13 cellular contexts compared by ENCODE assay signal in the genomic region with DNA sequence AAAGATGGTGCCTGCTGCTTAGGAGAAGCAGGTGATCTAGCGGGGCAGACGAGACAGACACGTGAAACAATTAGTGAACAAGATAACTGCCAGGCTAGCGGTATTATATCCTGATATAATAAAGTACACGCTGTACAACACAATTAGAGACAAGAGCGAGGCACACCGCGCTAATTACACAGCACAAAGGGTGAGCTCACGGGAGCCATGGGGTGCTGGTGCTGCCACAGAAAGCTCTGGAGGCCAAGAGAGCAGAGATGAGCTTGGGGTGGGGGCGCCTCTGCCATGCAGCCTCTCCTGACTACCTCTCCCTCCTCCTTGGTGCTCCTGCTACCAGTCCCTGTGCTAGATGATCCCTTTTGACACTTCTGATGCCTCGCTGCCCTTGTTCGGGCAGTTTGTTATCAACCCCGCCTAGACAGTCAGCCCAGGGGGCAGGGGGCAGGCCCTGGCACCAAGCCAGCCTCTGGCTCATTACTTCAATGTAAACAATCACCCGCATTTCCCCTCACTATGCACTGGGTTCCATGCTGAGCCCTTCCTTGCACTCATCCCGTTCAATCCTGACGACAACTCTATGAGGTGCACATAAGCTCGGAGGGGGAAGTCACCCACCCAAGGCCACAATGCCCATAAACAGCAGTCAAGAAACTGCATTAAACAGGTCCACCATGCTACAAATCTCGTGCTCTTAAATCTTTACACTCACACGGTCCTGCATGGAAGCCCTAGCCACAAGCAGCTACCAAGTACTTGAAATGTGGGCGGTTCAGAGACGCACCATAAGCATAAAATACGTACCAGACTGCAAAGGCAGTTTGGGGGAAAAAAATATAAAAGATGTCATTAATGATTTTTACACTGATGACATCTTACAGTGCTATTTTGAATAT.
DNase-seq lines count a peak whose midpoint lies in the region; ATAC-seq and TF ChIP-seq lines count a peak whose summit lies in the region.
"Had no signal": no experiment of that assay in that cellular context is flagged by ENCODE, and none has a peak within 500 bp of the region (broad histone marks: within the 10 kb centered on the region; RNA-seq: fewer than 3 reads in every experiment).

No MANE protein-coding gene starts in this region.

- no peak for DNase-seq in left ventricle myocardium superior
- no peak for DNase-seq in right atrium auricular region (ENCODE audit: low spot score)
- peak; percentile 96 for DNase-seq in NCI-H69 (lab: John Stamatoyannopoulos, UW)
- DNase-seq in effector memory CD8-positive, alpha-beta T cell, result no peak
- DNase-seq in type B pancreatic cell (ENCODE audit: extremely low spot score, unreplicated experiment), result no peak
- DNase-seq in GM13977 (ENCODE audit: low spot score), result no peak
- DNase-seq: activated CD8-positive, alpha-beta memory T cell treated with anti-CD3 and anti-CD28 coated beads, Interleukin-2, amount 10 ng/mL, durations not matched to agents 7 days and 5 days; RPMI8226; stimulated activated CD4-positive, alpha-beta T cell treated with anti-CD3 and anti-CD28 coated beads, Interleukin-2, amount 100 ng/mL, for 48 hours; stimulated activated naive B cell treated with anti-CD40 and anti-IgM and Interleukin-4, amounts not matched to agents 10 μg/mL and 1 μg/mL and 100 μg/mL, for 72 hours had no signal

- peak overlapping the region; percentile 45 to 57 for H3K4me3 Mint-ChIP-seq in effector memory CD8-positive, alpha-beta T cell
- peak overlapping the region; percentile 19 for H3K4me3 Mint-ChIP-seq in type B pancreatic cell
- H3K4me3 Mint-ChIP-seq: activated CD8-positive, alpha-beta memory T cell treated with anti-CD3 and anti-CD28 coated beads, Interleukin-2, amount 10 ng/mL, durations not matched to agents 7 days and 5 days; dendritic cell treated with granulocyte-macrophage colony-stimulating factor and Interleukin-4, amounts not matched to agents 40 ng/mL and 50 ng/mL, for 4 days; stimulated activated naive B cell treated with anti-CD40 and anti-IgM and Interleukin-4, amounts not matched to agents 10 μg/mL and 1 μg/mL and 100 μg/mL, for 72 hours had no signal

- peaks cover 7% of the 10 kb centered on the region for H3K36me3 Mint-ChIP-seq in effector memory CD8-positive, alpha-beta T cell (ENCODE audit: insufficient read depth)
- H3K36me3 Mint-ChIP-seq in type B pancreatic cell, result peaks cover 7% of the 10 kb centered on the region

- TF ChIP-seq CTCF in right atrium auricular region (IDR thresholded peaks at IDR 0.05) (no peak), type B pancreatic cell (conservative IDR thresholded peaks at IDR 0.05) (no peak), GM13977 (IDR thresholded peaks at IDR 0.05; ENCODE audit: extremely low read depth, insufficient read depth, missing control alignments) (no peak)

- peaks cover 73 to 75% of the 10 kb centered on the region in 2 donors for H3K4me1 Mint-ChIP-seq in effector memory CD8-positive, alpha-beta T cell (ENCODE audit: low read depth in 2 of 2)
- H3K4me1 Mint-ChIP-seq in type B pancreatic cell (ENCODE audit: unreplicated experiment), result peaks cover 75% of the 10 kb centered on the region

- H3K27ac Mint-ChIP-seq in effector memory CD8-positive, alpha-beta T cell, result peak overlapping the region; percentile 36 to 76
- no peak overlapping the region for H3K27ac Mint-ChIP-seq in type B pancreatic cell
- H3K27ac Mint-ChIP-seq: activated CD8-positive, alpha-beta memory T cell treated with anti-CD3 and anti-CD28 coated beads, Interleukin-2, amount 10 ng/mL, durations not matched to agents 7 days and 5 days; dendritic cell treated with granulocyte-macrophage colony-stimulating factor and Interleukin-4, amounts not matched to agents 40 ng/mL and 50 ng/mL, for 4 days; stimulated activated naive B cell treated with anti-CD40 and anti-IgM and Interleukin-4, amounts not matched to agents 10 μg/mL and 1 μg/mL and 100 μg/mL, for 72 hours had no signal

- H3K36me3 ChIP-seq in right atrium auricular region, result no peaks in the 10 kb centered on the region

- no peaks in the 10 kb centered on the region for H3K9me3 Mint-ChIP-seq in effector memory CD8-positive, alpha-beta T cell
- no peaks in the 10 kb centered on the region for H3K9me3 Mint-ChIP-seq in type B pancreatic cell
- H3K9me3 Mint-ChIP-seq: dendritic cell treated with granulocyte-macrophage colony-stimulating factor and Interleukin-4, amounts not matched to agents 40 ng/mL and 50 ng/mL, for 4 days; stimulated activated naive B cell treated with anti-CD40 and anti-IgM and Interleukin-4, amounts not matched to agents 10 μg/mL and 1 μg/mL and 100 μg/mL, for 72 hours had no signal

- peaks cover 0 to 60% of the 10 kb centered on the region in 2 donors for H3K4me1 ChIP-seq in right atrium auricular region

- H3K27ac ChIP-seq in right atrium auricular region, result no peak overlapping the region

- no peaks in the 10 kb centered on the region for H3K27me3 Mint-ChIP-seq in effector memory CD8-positive, alpha-beta T cell
- no peaks in the 10 kb centered on the region for H3K27me3 Mint-ChIP-seq in type B pancreatic cell
- H3K27me3 Mint-ChIP-seq: activated CD8-positive, alpha-beta memory T cell treated with anti-CD3 and anti-CD28 coated beads, Interleukin-2, amount 10 ng/mL, durations not matched to agents 7 days and 5 days; dendritic cell treated with granulocyte-macrophage colony-stimulating factor and Interleukin-4, amounts not matched to agents 40 ng/mL and 50 ng/mL, for 4 days; stimulated activated naive B cell treated with anti-CD40 and anti-IgM and Interleukin-4, amounts not matched to agents 10 μg/mL and 1 μg/mL and 100 μg/mL, for 72 hours had no signal

- no peaks in the 10 kb centered on the region for H3K9me3 ChIP-seq in right atrium auricular region

- no peaks in the 10 kb centered on the region for H3K27me3 ChIP-seq in right atrium auricular region

- intact Hi-C loops in left ventricle myocardium superior (cut with micrococcal nuclease), result no loop called here

- no peak overlapping the region for H3K4me3 ChIP-seq in right atrium auricular region

- in situ Hi-C loops in GM13977 (cut with MboI; ENCODE audit: low pct_unique_long_range_greater_than_20kb, low sequenced_read_pairs, unreplicated experiment), result no loop called here

- ATAC-seq in left ventricle myocardium superior, result peak; percentile 33
- no peak for ATAC-seq in effector memory CD8-positive, alpha-beta T cell (replicated peaks)
- ATAC-seq in GM18502 (IDR thresholded peaks at IDR 0.05; ENCODE audit: poor library complexity, unreplicated experiment), result no peak
- ATAC-seq in HG03196 (IDR thresholded peaks at IDR 0.05; ENCODE audit: unreplicated experiment), result no peak
- ATAC-seq: activated CD8-positive, alpha-beta memory T cell treated with anti-CD3 and anti-CD28 coated beads, Interleukin-2, amount 10 ng/mL, durations not matched to agents 7 days and 5 days; stimulated activated naive B cell treated with anti-CD40 and anti-IgM and Interleukin-4, amounts not matched to agents 10 μg/mL and 1 μg/mL and 100 μg/mL, for 72 hours had no signal
